In the genomic region with DNA sequence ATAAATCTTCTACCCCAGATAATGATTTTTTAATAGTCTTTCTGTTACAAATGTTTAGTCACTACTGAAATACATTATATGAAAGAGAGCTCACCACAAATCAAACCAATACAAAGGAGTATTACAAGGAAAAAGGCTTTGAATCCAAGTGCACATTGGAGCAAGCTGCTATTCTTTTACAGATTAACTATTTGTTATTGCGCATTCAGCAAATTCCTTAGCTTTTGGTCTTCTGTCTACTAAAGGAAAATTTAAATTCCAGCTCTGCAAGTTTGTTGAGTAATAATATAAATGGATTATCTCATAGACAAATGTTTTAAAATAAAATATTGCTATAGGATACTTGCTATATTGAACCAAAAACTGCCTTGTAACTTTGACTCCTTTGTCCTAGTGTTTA, we compare ENCODE assay signal across 1 cellular context.
TF ChIP-seq lines count a peak whose summit lies in the region.

No MANE protein-coding gene starts in this region.

TF ChIP-seq in HepG2, 621 proteins besides CTCF, POLR2A, EP300 and RAD21:
- TF ChIP-seq TSC22D2 (CRISPR knock-in tag; IDR thresholded peaks at IDR 0.05; ENCODE audit: borderline replicate concordance) (no peak), MAFK (conservative IDR thresholded peaks at IDR 0.05 in 1 of 2, IDR thresholded peaks at IDR 0.05 in 1 of 2; ENCODE audit: low read length in 2 of 2) (peak; percentile 67 to 71), MAFF (IDR thresholded peaks at IDR 0.05; ENCODE audit: low read depth, low read length) (peak; percentile 57), FOXK2 (IDR thresholded peaks at IDR 0.05) (no peak), EED (CRISPR knock-in tag; IDR thresholded peaks at IDR 0.05) (no peak), GLI4 (CRISPR knock-in tag; IDR thresholded peaks at IDR 0.05; ENCODE audit: borderline replicate concordance) (no peak)
- TF ChIP-seq, protein P1, sequence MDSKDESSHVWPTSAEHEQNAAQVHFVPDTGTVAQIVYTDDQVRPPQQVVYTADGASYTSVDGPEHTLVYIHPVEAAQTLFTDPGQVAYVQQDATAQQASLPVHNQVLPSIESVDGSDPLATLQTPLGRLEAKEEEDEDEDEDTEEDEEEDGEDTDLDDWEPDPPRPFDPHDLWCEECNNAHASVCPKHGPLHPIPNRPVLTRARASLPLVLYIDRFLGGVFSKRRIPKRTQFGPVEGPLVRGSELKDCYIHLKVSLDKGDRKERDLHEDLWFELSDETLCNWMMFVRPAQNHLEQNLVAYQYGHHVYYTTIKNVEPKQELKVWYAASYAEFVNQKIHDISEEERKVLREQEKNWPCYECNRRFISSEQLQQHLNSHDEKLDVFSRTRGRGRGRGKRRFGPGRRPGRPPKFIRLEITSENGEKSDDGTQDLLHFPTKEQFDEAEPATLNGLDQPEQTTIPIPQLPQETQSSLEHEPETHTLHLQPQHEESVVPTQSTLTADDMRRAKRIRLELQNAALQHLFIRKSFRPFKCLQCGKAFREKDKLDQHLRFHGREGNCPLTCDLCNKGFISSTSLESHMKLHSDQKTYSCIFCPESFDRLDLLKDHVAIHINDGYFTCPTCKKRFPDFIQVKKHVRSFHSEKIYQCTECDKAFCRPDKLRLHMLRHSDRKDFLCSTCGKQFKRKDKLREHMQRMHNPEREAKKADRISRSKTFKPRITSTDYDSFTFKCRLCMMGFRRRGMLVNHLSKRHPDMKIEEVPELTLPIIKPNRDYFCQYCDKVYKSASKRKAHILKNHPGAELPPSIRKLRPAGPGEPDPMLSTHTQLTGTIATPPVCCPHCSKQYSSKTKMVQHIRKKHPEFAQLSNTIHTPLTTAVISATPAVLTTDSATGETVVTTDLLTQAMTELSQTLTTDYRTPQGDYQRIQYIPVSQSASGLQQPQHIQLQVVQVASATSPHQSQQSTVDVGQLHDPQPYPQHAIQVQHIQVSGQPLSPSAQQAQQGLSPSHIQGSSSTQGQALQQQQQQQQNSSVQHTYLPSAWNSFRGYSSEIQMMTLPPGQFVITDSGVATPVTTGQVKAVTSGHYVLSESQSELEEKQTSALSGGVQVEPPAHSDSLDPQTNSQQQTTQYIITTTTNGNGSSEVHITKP (CRISPR knock-in tag; IDR thresholded peaks at IDR 0.05; ENCODE audit: low read depth) = no peak
- TF ChIP-seq, protein P2, sequence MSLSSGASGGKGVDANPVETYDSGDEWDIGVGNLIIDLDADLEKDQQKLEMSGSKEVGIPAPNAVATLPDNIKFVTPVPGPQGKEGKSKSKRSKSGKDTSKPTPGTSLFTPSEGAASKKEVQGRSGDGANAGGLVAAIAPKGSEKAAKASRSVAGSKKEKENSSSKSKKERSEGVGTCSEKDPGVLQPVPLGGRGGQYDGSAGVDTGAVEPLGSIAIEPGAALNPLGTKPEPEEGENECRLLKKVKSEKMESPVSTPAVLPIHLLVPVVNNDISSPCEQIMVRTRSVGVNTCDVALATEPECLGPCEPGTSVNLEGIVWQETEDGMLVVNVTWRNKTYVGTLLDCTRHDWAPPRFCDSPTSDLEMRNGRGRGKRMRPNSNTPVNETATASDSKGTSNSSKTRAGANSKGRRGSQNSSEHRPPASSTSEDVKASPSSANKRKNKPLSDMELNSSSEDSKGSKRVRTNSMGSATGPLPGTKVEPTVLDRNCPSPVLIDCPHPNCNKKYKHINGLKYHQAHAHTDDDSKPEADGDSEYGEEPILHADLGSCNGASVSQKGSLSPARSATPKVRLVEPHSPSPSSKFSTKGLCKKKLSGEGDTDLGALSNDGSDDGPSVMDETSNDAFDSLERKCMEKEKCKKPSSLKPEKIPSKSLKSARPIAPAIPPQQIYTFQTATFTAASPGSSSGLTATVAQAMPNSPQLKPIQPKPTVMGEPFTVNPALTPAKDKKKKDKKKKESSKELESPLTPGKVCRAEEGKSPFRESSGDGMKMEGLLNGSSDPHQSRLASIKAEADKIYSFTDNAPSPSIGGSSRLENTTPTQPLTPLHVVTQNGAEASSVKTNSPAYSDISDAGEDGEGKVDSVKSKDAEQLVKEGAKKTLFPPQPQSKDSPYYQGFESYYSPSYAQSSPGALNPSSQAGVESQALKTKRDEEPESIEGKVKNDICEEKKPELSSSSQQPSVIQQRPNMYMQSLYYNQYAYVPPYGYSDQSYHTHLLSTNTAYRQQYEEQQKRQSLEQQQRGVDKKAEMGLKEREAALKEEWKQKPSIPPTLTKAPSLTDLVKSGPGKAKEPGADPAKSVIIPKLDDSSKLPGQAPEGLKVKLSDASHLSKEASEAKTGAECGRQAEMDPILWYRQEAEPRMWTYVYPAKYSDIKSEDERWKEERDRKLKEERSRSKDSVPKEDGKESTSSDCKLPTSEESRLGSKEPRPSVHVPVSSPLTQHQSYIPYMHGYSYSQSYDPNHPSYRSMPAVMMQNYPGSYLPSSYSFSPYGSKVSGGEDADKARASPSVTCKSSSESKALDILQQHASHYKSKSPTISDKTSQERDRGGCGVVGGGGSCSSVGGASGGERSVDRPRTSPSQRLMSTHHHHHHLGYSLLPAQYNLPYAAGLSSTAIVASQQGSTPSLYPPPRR (CRISPR knock-in tag; IDR thresholded peaks at IDR 0.05; ENCODE audit: borderline replicate concordance) = no peak
